ENCODE assay signal across 13 cellular contexts in the genomic region with DNA sequence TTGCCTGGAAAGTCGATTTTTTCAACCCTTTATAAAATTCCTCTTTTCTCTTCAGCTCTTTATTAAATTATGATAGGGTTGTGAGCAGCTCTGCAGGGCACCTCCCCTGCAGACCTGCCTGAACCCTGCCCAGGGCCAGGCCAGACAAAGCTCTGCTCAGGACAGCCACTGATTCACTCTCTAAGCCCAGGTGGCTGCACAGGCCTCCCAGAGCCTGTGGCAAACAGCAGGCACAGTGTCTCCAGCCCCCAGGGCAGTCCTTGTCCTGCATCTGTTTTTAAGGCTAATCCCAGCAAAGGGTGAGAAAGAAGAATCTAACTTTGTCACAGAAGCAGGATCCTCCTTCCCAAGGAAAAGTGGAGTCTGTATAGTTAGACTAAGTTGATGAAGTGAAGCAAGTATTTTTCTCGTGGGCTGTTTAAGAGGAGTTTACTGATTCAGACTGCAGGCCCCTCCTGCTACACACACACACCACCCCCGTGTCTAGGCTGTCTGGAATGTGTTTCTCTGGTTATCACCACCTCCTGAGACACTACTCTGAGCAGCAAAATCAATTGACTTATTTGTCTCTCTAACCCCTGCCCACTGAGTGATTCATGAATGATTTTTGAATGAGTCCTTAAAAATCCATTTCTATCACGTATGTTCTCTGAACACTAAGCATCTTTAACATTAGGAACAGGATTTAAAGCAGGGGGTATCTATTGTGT.
A peak's percentile ranks its signal among the peaks of the same experiment; 100 is the strongest.
DNase-seq lines count a peak whose midpoint lies in the region; TF ChIP-seq lines count a peak whose summit lies in the region.
"Had no signal": no experiment of that assay in that cellular context is flagged by ENCODE, and none has a peak within 500 bp of the region (broad histone marks: within the 10 kb centered on the region; RNA-seq: fewer than 3 reads in every experiment).

No MANE protein-coding gene starts in this region.

- peak; percentile 22 to 46 for DNase-seq in NCI-H2081 (lab: John Stamatoyannopoulos, UW)
- DNase-seq in NCI-H2081 treated with DMSO at 0.1 percent for 48 hours (lab: John Stamatoyannopoulos, UW) = no peak
- peak; percentile 23 for DNase-seq in T1000 (lab: John Stamatoyannopoulos, UW)
- DNase-seq in fibroblast of the conjunctiva (ENCODE audit: low read depth) = peak; percentile 12
- DNase-seq in skeletal muscle cell (ENCODE audit: low read depth) = peak; percentile 87
- no peak for DNase-seq in Peyer's patch
- no peak for DNase-seq in endothelial cell (ENCODE audit: low spot score)
- DNase-seq in A172 (ENCODE audit: low spot score) = no peak
- DNase-seq: activated naive CD4-positive, alpha-beta T cell; GF-D8; NCI-H1105 had no signal

- no peak for TF ChIP-seq CTCF in Peyer's patch (IDR thresholded peaks at IDR 0.05)
- no peak for TF ChIP-seq CTCF in endothelial cell (IDR thresholded peaks at IDR 0.05; ENCODE audit: unreplicated experiment)

- H3K27me3 Mint-ChIP-seq in endothelial cell (ENCODE audit: unreplicated experiment) = no peaks in the 10 kb centered on the region

- H3K36me3 Mint-ChIP-seq in endothelial cell (ENCODE audit: low read depth, unreplicated experiment) = no peaks in the 10 kb centered on the region

- H3K27me3 ChIP-seq in Peyer's patch = no peaks in the 10 kb centered on the region

- H3K4me1 Mint-ChIP-seq in endothelial cell (ENCODE audit: unreplicated experiment) = peaks cover 6% of the 10 kb centered on the region

- no peak for TF ChIP-seq POLR2A in Peyer's patch (IDR thresholded peaks at IDR 0.05)

- H3K9me3 ChIP-seq in Peyer's patch = no peaks in the 10 kb centered on the region

- H3K4me3 Mint-ChIP-seq in endothelial cell (ENCODE audit: unreplicated experiment) = no peak overlapping the region

- no peak overlapping the region for H3K27ac Mint-ChIP-seq in endothelial cell (ENCODE audit: unreplicated experiment)

- H3K9me3 Mint-ChIP-seq in endothelial cell (ENCODE audit: unreplicated experiment) = no peaks in the 10 kb centered on the region

- no peaks in the 10 kb centered on the region for H3K36me3 ChIP-seq in Peyer's patch

- no peak overlapping the region for H3K4me3 ChIP-seq in skeletal muscle cell (ENCODE audit: low read depth, low read length)
- H3K4me3 ChIP-seq in Peyer's patch = no peak overlapping the region
- H3K4me3 ChIP-seq: lung had no signal

- no peaks in the 10 kb centered on the region for H3K4me1 ChIP-seq in Peyer's patch

- H3K27ac ChIP-seq in Peyer's patch = no peak overlapping the region
- H3K27ac ChIP-seq: 22Rv1 had no signal

Comparison
In these comparisons a context has a peak if more than half of its experiments do, and no peak if none do; other contexts are left out.
1. DNase-seq: peak in NCI-H2081 (2 of 2), T1000 (single experiment), fibroblast of the conjunctiva (single experiment) and skeletal muscle cell (single experiment); none in NCI-H2081 treated with DMSO at 0.1 percent for 48 hours (single experiment), Peyer's patch (0 of 3), endothelial cell (single experiment) and A172 (single experiment).